ENCODE assay signal across 26 cellular contexts in the genomic region with DNA sequence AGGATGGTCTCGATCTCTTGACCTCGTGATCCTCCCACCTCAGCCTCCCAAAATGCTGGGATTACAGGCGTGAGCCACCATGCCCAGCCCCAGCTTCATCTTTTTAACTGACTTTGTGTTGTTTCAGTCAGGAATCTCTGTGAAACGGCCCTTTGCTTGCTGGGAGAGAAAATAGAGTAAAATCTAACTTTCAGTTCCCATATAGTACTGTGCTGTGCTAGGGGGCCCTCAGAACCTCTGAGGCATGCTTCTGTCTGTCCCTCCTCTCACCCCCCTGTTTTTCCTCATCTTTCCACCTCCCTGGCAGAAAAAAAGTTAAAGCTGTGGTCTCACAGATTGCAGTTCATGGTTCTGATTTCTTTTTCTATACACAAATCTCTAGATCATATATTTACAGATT. TPM values are rescaled to one million over a fixed set of nuclear protein-coding genes. Genes with fewer than 3 reads are reported as not detected.
DNase-seq lines count a peak whose midpoint lies in the region; ATAC-seq, FAIRE-seq and TF ChIP-seq lines count a peak whose summit lies in the region.
"Had no signal": no experiment of that assay in that cellular context is flagged by ENCODE, and none has a peak within 500 bp of the region (broad histone marks: within the 10 kb centered on the region; RNA-seq: fewer than 3 reads in every experiment).

No MANE protein-coding gene starts in this region.

- no peak overlapping the region; the same call in 1 of the 2 replicates for H3K9ac ChIP-seq in OCI-LY3 (ENCODE audit: low read length)
- H3K9ac ChIP-seq: BLaER1 treated with 17β-estradiol and CSF1 and Interleukin-3, amounts not matched to agents 10 nM and 100 nM had no signal

- intact Hi-C loops in stomach (cut with DNase I; ENCODE audit: low total_unique reads) = no loop called here
- intact Hi-C loops in left lung (cut with DNase I) = no loop called here
- intact Hi-C loops in posterior vena cava (cut with DNase I) = no loop called here

- H3K36me3 ChIP-seq in OCI-LY3 (replicated peaks; ENCODE audit: low read depth, low read length) (peaks cover 4% of the 10 kb centered on the region), stomach (peaks cover 8 to 44% (median 25%) of the 10 kb centered on the region in 4 donors), left lung (peaks cover 0 to 33% of the 10 kb centered on the region in 2 donors)
- H3K36me3 ChIP-seq: prostate gland had no signal

- no peak for FAIRE-seq in GM12892 (lab: Jason Lieb, UNC)
- FAIRE-seq: colon had no signal

- TF ChIP-seq POLR2A in GM12892 (IDR thresholded peaks at IDR 0.05; ENCODE audit: low read depth, low read length) (no peak), stomach (IDR thresholded peaks at IDR 0.05) (no peak)

- H3K4me1 ChIP-seq in OCI-LY3 (ENCODE audit: low read length) (peaks cover 7% of the 10 kb centered on the region), stomach (no peaks in the 10 kb centered on the region), left lung (no peaks in the 10 kb centered on the region)
- H3K4me1 ChIP-seq: BLaER1 treated with 17β-estradiol and CSF1 and Interleukin-3, amounts not matched to agents 10 nM and 100 nM; prostate gland had no signal

- H3K27me3 ChIP-seq in OCI-LY3 (ENCODE audit: low read depth, low read length) (no peaks in the 10 kb centered on the region), stomach (no peaks in the 10 kb centered on the region), left lung (no peaks in the 10 kb centered on the region)
- H3K27me3 ChIP-seq: BLaER1 treated with 17β-estradiol and CSF1 and Interleukin-3, amounts not matched to agents 10 nM and 100 nM; neutrophil had no signal

- DNase-seq in GM12892 (ENCODE audit: insufficient read length) (peak; percentile 19), stomach (no peak), left lung (no peak), posterior vena cava (ENCODE audit: low spot score) (no peak)
- DNase-seq in activated CD4-positive, CD25-positive, alpha-beta regulatory T cell treated with anti-CD3 and anti-CD28 coated beads, Interleukin-2, amount 50 U/mL, for 72 hours = no peak
- DNase-seq: activated CD4-positive, alpha-beta T cell treated with anti-CD3 and anti-CD28 coated beads, Interleukin-2, amount 50 U/mL, for 4 hours; activated CD8-positive, alpha-beta memory T cell treated with anti-CD3 and anti-CD28 coated beads, Interleukin-2, amount 50 U/mL, for 4 hours; aorta; Calu3; effector CD4-positive, alpha-beta T cell; IMR-90; naive B cell; NCI-H1048; NCI-H1694 treated with DMSO at 0.1 percent for 48 hours; stimulated activated CD4-positive, alpha-beta T cell treated with anti-CD3 and anti-CD28 coated beads, Interleukin-15, amount 100 ng/mL, for 24 hours; stimulated activated naive CD4-positive, alpha-beta T cell had no signal

- H3K9me3 ChIP-seq in OCI-LY3 (ENCODE audit: insufficient read depth, low read length) (no peaks in the 10 kb centered on the region), stomach (no peaks in the 10 kb centered on the region), left lung (no peaks in the 10 kb centered on the region)
- H3K9me3 ChIP-seq: BLaER1 treated with 17β-estradiol and CSF1 and Interleukin-3, amounts not matched to agents 10 nM and 100 nM; neutrophil; prostate gland had no signal

- H3K4me2 ChIP-seq in OCI-LY3 (ENCODE audit: low read length) = peak overlapping the region; percentile 60
- H3K4me2 ChIP-seq: BLaER1 treated with 17β-estradiol and CSF1 and Interleukin-3, amounts not matched to agents 10 nM and 100 nM had no signal

- no peaks in the 10 kb centered on the region for H4K20me1 ChIP-seq in OCI-LY3 (ENCODE audit: insufficient read depth, low read length)
- H4K20me1 ChIP-seq: BLaER1 treated with 17β-estradiol and CSF1 and Interleukin-3, amounts not matched to agents 10 nM and 100 nM had no signal

- ATAC-seq in GM18868 (IDR thresholded peaks at IDR 0.05; ENCODE audit: unreplicated experiment) = peak; percentile 83
- ATAC-seq in GM21717 (IDR thresholded peaks at IDR 0.05; ENCODE audit: unreplicated experiment) = peak; percentile 58
- ATAC-seq in left lung = no peak
- ATAC-seq: left lobe of liver had no signal

- H3K27ac ChIP-seq in OCI-LY3 (ENCODE audit: low read length) (peak overlapping the region; percentile 58), stomach (no peak overlapping the region), left lung (no peak overlapping the region)
- H3K27ac ChIP-seq: BLaER1 treated with 17β-estradiol and CSF1 and Interleukin-3, amounts not matched to agents 10 nM and 100 nM; neutrophil; prostate gland; SK-N-MC; VCaP had no signal

- H3K4me3 ChIP-seq in OCI-LY3 (ENCODE audit: low read length) (0 out of 2 replicates have a peak overlapping the region, but pooled peaks have one; percentile 22), stomach (no peak overlapping the region), left lung (no peak overlapping the region)
- H3K4me3 ChIP-seq: BLaER1 treated with 17β-estradiol and CSF1 and Interleukin-3, amounts not matched to agents 10 nM and 100 nM; prostate gland; SK-N-MC had no signal

- TF ChIP-seq EP300 in stomach (IDR thresholded peaks at IDR 0.05) = no peak

- no peak overlapping the region for H2AFZ ChIP-seq in OCI-LY3 (ENCODE audit: low read depth, low read length)

- 90 to 97% (median 92%) methylated on average over 4 of the region's 4 CpGs for WGBS in stomach, 5 donors

- TF ChIP-seq CTCF in OCI-LY3 (IDR thresholded peaks at IDR 0.05; ENCODE audit: low read depth, low read length) (no peak), stomach (IDR thresholded peaks at IDR 0.05) (no peak), left lung (IDR thresholded peaks at IDR 0.05) (no peak)

- no peaks in the 10 kb centered on the region for H3K79me2 ChIP-seq in OCI-LY3 (ENCODE audit: low read length)

RNA-seq across cellular contexts. Expression of a gene that starts 48.4 kb away (rescaled TPM):
- not detected for polyA plus RNA-seq in GM12892 (2012; ENCODE audit: missing spikeins)
- total RNA-seq in stomach (10 to 100 TPM in 3 of 5 donors, 1 to 10 TPM in 2; 1.8 to 80.8 (median 23.9) TPM), left lung (10 to 100 TPM; 40.9 to 42.6 TPM), posterior vena cava (10 to 100 TPM; 20.0 to 26.3 TPM)
- polyA plus RNA-seq in stomach = 10 to 100 TPM in 1 of 3 donors, 1 to 10 TPM in 2; 2.0 to 18.1 (median 7.4) TPM
